In genomic region chr17:20993863-20994778, GRCh38 we compare ENCODE assay signal across 18 cellular contexts. TPM values are rescaled to one million over a fixed set of nuclear protein-coding genes. Genes with fewer than 3 reads are reported as not detected.
DNase-seq lines count a peak whose midpoint lies in the region; ATAC-seq, FAIRE-seq and TF ChIP-seq lines count a peak whose summit lies in the region.
"Had no signal": no experiment of that assay in that cellular context is flagged by ENCODE, and none has a peak within 500 bp of the region (broad histone marks: within the 10 kb centered on the region; RNA-seq: fewer than 3 reads in every experiment).

No MANE protein-coding gene starts in this region.

- H4K20me1 ChIP-seq in HepG2 (ENCODE audit: insufficient read depth, low read length): peaks cover 8% of the 10 kb centered on the region

- no peaks in the 10 kb centered on the region for H3K79me2 ChIP-seq in HepG2 (ENCODE audit: insufficient read depth, low read length)

- no peak overlapping the region for H3K4me2 ChIP-seq in HepG2 (ENCODE audit: low read depth, low read length)
- H3K4me2 ChIP-seq in neuronal stem cell (ENCODE audit: insufficient read depth, low read length, poor library complexity, severe bottlenecking): no peak overlapping the region

- H2BK5ac ChIP-seq in neuronal stem cell (ENCODE audit: low read length): peak overlapping the region; percentile 42

- no peak overlapping the region for H3K4ac ChIP-seq in neuronal stem cell (ENCODE audit: low read length)

- in situ Hi-C loops in HepG2 (cut with HindIII; ENCODE audit: extremely low pct_ligation_motif_present, low pct_unique_long_range_greater_than_20kb): no loop called here

- WGBS in HepG2 (ENCODE audit: low lambda C conversion rate): 77% methylated on average over 6 of the region's 18 CpGs
- WGBS in right lobe of liver (ENCODE audit: insufficient coverage, low coverage, low lambda C conversion rate, missing lambda C conversion rate): 80% methylated on average over 1 of the region's 18 CpGs
- WGBS in neuronal stem cell (ENCODE audit: extremely low coverage in 2 of 2, insufficient read length in 2 of 2, insufficient replicate concordance in 1 of 2), 2 donors: no CpG with 5 or more reads among the region's 18 CpGs

- ATAC-seq in HepG2 (no peak), right lobe of liver (no peak), HG03571 (IDR thresholded peaks at IDR 0.05; ENCODE audit: unreplicated experiment) (no peak)

- peak overlapping the region; percentile 58 for H3K14ac ChIP-seq in neuronal stem cell (ENCODE audit: low read length)

- peak overlapping the region; percentile 17 for H2BK15ac ChIP-seq in neuronal stem cell (ENCODE audit: low read length)

- peaks cover 0 to 1% of the 10 kb centered on the region in 2 experiments; a peak in 1 of 5 replicates for H3K36me3 ChIP-seq in HepG2 (replicated peaks in 1 of 2; ENCODE audit: control insufficient read depth in 1 of 2, insufficient read depth in 2 of 2, low read length in 2 of 2)
- H3K36me3 ChIP-seq in right lobe of liver: no peaks in the 10 kb centered on the region
- H3K36me3 ChIP-seq in kidney (ENCODE audit: control insufficient read depth in 1 of 2, insufficient read depth in 2 of 2, low read length in 2 of 2): no peaks in the 10 kb centered on the region
- peaks cover 4 to 24% of the 10 kb centered on the region in 2 donors for H3K36me3 ChIP-seq in neuronal stem cell (replicated peaks in 1 of 2; ENCODE audit: control insufficient read depth in 2 of 2, insufficient read depth in 2 of 2, low read length in 2 of 2)

- no peak overlapping the region for H2BK120ac ChIP-seq in neuronal stem cell (ENCODE audit: low read depth, low read length)

- H3K79me1 ChIP-seq in neuronal stem cell (ENCODE audit: low read depth, low read length): no peaks in the 10 kb centered on the region

- intact Hi-C loops in HepG2 (cut with micrococcal nuclease; ENCODE audit: unreplicated experiment) (loop anchor here (1.0 to 5.0 kb wide), 2 partner anchors 50 to 127 kb away; no protein-coding TSS in a partner anchor), right lobe of liver (cut with DNase I) (loop anchor here (5.0 to 10.0 kb wide), 3 partner anchors 47 to 769 kb away; no protein-coding TSS in a partner anchor), kidney (cut with DNase I) (no loop called here)

- H3K9me3 ChIP-seq in HepG2 (ENCODE audit: low read length) (no peaks in the 10 kb centered on the region), right lobe of liver (no peaks in the 10 kb centered on the region), kidney (ENCODE audit: control insufficient read depth in 1 of 2, low read length in 2 of 2) (no peaks in the 10 kb centered on the region), neuronal stem cell (replicated peaks in 1 of 2; ENCODE audit: control insufficient read depth in 2 of 2, insufficient read depth in 1 of 2, low read depth in 1 of 2, low read length in 2 of 2) (no peaks in the 10 kb centered on the region)
- H3K9me3 ChIP-seq: body of pancreas had no signal

- H3K27me3 ChIP-seq in HepG2 (ENCODE audit: control insufficient read depth in 1 of 2, insufficient read depth in 2 of 2, low read length in 2 of 2) (no peaks in the 10 kb centered on the region), right lobe of liver (no peaks in the 10 kb centered on the region), neuronal stem cell (ENCODE audit: control insufficient read depth in 3 of 3, insufficient read depth in 3 of 3, low read depth in 1 of 3, low read length in 3 of 3) (no peaks in the 10 kb centered on the region)
- H3K27me3 ChIP-seq: body of pancreas had no signal

- peak overlapping the region; percentile 41 for H3K18ac ChIP-seq in neuronal stem cell (ENCODE audit: low read length)

- DNase-seq in HepG2 (ENCODE audit: low spot score): no peak
- no peak for DNase-seq in right lobe of liver
- DNase-seq in kidney: peak; percentile 73
- DNase-seq in neuronal stem cell (ENCODE audit: low spot score): no peak
- DNase-seq in T1000 (lab: John Stamatoyannopoulos, UW): no peak
- no peak for DNase-seq in NCI-H524 (lab: John Stamatoyannopoulos, UW)
- DNase-seq in NCI-H1092 treated with DMSO at 0.1 percent for 48 hours (lab: John Stamatoyannopoulos, UW): no peak
- DNase-seq: activated CD4-positive, alpha-beta T cell treated with anti-CD3 and anti-CD28 coated beads for 1 hour; activated naive CD8-positive, alpha-beta T cell treated with anti-CD3 and anti-CD28 coated beads, Interleukin-2, amount 10 ng/mL, durations not matched to agents 7 days and 5 days; CD4-positive, CD25-positive, alpha-beta regulatory T cell; GDM1; HFFc6; MM.1S; NCI-H1436 treated with DMSO at 0.1 percent for 48 hours; stimulated activated CD4-positive, alpha-beta T cell treated with anti-CD3 and anti-CD28 coated beads, Interleukin-12 subunit alpha, Interleukin-12 subunit beta, amount 100 ng/mL, for 4 hours had no signal

- H3K23ac ChIP-seq in neuronal stem cell (ENCODE audit: low read depth, low read length, poor library complexity): peak overlapping the region; percentile 39

- H3K4me1 ChIP-seq in HepG2 (ENCODE audit: insufficient read depth, low read length) (peaks cover 32% of the 10 kb centered on the region), right lobe of liver (no peaks in the 10 kb centered on the region), kidney (ENCODE audit: control insufficient read depth in 1 of 2, insufficient read depth in 1 of 2, low read depth in 1 of 2, low read length in 2 of 2) (peaks cover 0 to 8% of the 10 kb centered on the region in 2 donors), neuronal stem cell (ENCODE audit: control insufficient read depth in 2 of 2, insufficient read depth in 1 of 2, low read depth in 1 of 2, low read length in 2 of 2) (peaks cover 6 to 14% of the 10 kb centered on the region in 2 donors)

- BruUV-seq in HepG2 (replicated peaks; lab: Mats Ljungman, UMichigan): no TSS peak

- no peak for TF ChIP-seq POLR2A in HepG2 (IDR thresholded peaks at IDR 0.05; ENCODE audit: insufficient read depth in 1 of 2, low read depth in 2 of 2, low read length in 2 of 2)
- TF ChIP-seq POLR2A in right lobe of liver (IDR thresholded peaks at IDR 0.05): no peak

- no peak for TF ChIP-seq RAD21 in HepG2 (CRISPR knock-in tag; IDR thresholded peaks at IDR 0.05)

- H4K8ac ChIP-seq in neuronal stem cell (ENCODE audit: low read depth, low read length): no peak overlapping the region

- CTCF ChIA-PET in HepG2 (lab: Yijun Ruan, JAX; ENCODE audit: low intra/inter-chr PET ratio, low total read pairs): no interaction called here

- POLR2A ChIA-PET in HepG2 (lab: Yijun Ruan, JAX): interaction anchor here (1.4 kb wide), 1 partner anchor 49 kb away, joined by 4 read pairs; the partner anchor contains the start of gene USP22

- peak overlapping the region; percentile 48 for H2BK12ac ChIP-seq in neuronal stem cell (ENCODE audit: low read length)

- H2AFZ ChIP-seq in HepG2 (ENCODE audit: low read length): no peak overlapping the region
- no peak overlapping the region for H2AFZ ChIP-seq in neuronal stem cell (ENCODE audit: low read length)

- no peak for TF ChIP-seq EP300 in HepG2 (IDR thresholded peaks at IDR 0.05; ENCODE audit: low read depth in 2 of 2, low read length in 2 of 2)
- TF ChIP-seq EP300 in HepG2 (CRISPR knock-in tag; IDR thresholded peaks at IDR 0.05; ENCODE audit: borderline replicate concordance): no peak

- H3K9ac ChIP-seq in HepG2 (ENCODE audit: insufficient read depth, low read depth, low read length) (no peak overlapping the region), kidney (ENCODE audit: low read length in 2 of 2) (no peak overlapping the region), neuronal stem cell (ENCODE audit: low read depth, low read length, poor library complexity) (peak overlapping the region; percentile 24)

- H3K27ac ChIP-seq in HepG2 (ENCODE audit: extremely low read length, insufficient read depth, low read length) (no peak overlapping the region), right lobe of liver (no peak overlapping the region), kidney (ENCODE audit: low read depth in 2 of 2, low read length in 2 of 2) (no peak overlapping the region), neuronal stem cell (replicated peaks; ENCODE audit: low read length) (no peak overlapping the region)
- H3K27ac ChIP-seq: epithelial cell of prostate had no signal

- peak overlapping the region; percentile 83 for H2AK5ac ChIP-seq in neuronal stem cell (ENCODE audit: low read depth, low read length)

- FAIRE-seq in HepG2 (lab: Jason Lieb, UNC) (no peak), kidney (lab: Jason Lieb, UNC) (no peak)

- H3K4me3 ChIP-seq in HepG2 (replicated peaks in 1 of 3; ENCODE audit: insufficient read depth in 1 of 3, low read depth in 2 of 3, low read length in 3 of 3): no peak overlapping the region
- no peak overlapping the region for H3K4me3 ChIP-seq in right lobe of liver
- no peak overlapping the region for H3K4me3 ChIP-seq in kidney (ENCODE audit: low read length in 2 of 2)
- H3K4me3 ChIP-seq in neuronal stem cell (ENCODE audit: low read length in 2 of 2): no peak overlapping the region
- H3K4me3 ChIP-seq: body of pancreas had no signal

- no peak overlapping the region for H4K91ac ChIP-seq in neuronal stem cell (ENCODE audit: low read depth, low read length, poor library complexity)

- TF ChIP-seq CTCF in HepG2 (CRISPR knock-in tag; IDR thresholded peaks at IDR 0.05) (no peak), right lobe of liver (IDR thresholded peaks at IDR 0.05) (no peak), kidney (IDR thresholded peaks at IDR 0.05; ENCODE audit: borderline replicate concordance, extremely low read depth, insufficient read depth) (no peak)

RNA-seq across cellular contexts. Expression of gene USP22, which starts 48.7 kb away (rescaled TPM):
- total RNA-seq in HepG2 (2016; rRNA removed; fragmentation: Illumina TruSeq; extraction: Trizol): 130 and 131 TPM in 2 replicates
- total RNA-seq in HepG2 (2016; cell fraction: cytosol; rRNA removed; fragmentation: Illumina TruSeq; extraction: Trizol; ENCODE audit: low read depth): 17.2 and 17.3 TPM in 2 replicates
- total RNA-seq in HepG2 (2016; cell fraction: insoluble cytoplasmic fraction; rRNA removed; fragmentation: Illumina TruSeq; extraction: Trizol): 119 and 130 TPM in 2 replicates
- 54.1 and 54.4 TPM in 2 replicates for total RNA-seq in HepG2 (2016; cell fraction: membrane; rRNA removed; fragmentation: Illumina TruSeq; extraction: Trizol)
- 79.5 and 96.3 TPM in 2 replicates for total RNA-seq in HepG2 (2016; cell fraction: nucleus; rRNA removed; fragmentation: Illumina TruSeq; extraction: Trizol)
- polyA plus RNA-seq in HepG2 (2011; rRNA removed): 98.0 and 124 TPM in 2 replicates
- 56.8 and 60.3 TPM in 2 replicates for polyA plus RNA-seq in HepG2 (2011; cell fraction: cytosol; rRNA removed)
- polyA plus RNA-seq in HepG2 (2011; cell fraction: nucleus; rRNA removed): 126 and 139 TPM in 2 replicates
- polyA plus RNA-seq in HepG2 (2012): 65.0 and 69.3 TPM in 2 replicates
- 4.2 and 4.5 TPM in 2 replicates for polyA plus RNA-seq in HepG2 (2016; cell fraction: cytosol; fragmentation: Illumina TruSeq; extraction: Trizol; ENCODE audit: low read depth)
- 65.3 and 91.2 TPM in 2 replicates for polyA plus RNA-seq in HepG2 (2016; cell fraction: insoluble cytoplasmic fraction; fragmentation: Illumina TruSeq; extraction: Trizol; ENCODE audit: low read depth)
- polyA plus RNA-seq in HepG2 (2016; cell fraction: membrane; fragmentation: Illumina TruSeq; extraction: Trizol; ENCODE audit: low read depth): 18.3 and 19.5 TPM in 2 replicates
- 101 and 103 TPM in 2 replicates for polyA plus RNA-seq in HepG2 (2016; cell fraction: nucleus; fragmentation: Illumina TruSeq; extraction: Trizol; ENCODE audit: insufficient read depth, low read depth)
- 337 and 421 TPM in 2 replicates for polyA minus RNA-seq in HepG2 (2011; rRNA and poly(A)+ RNA removed; ENCODE audit: low replicate concordance)
- 104 and 120 TPM in 2 replicates for polyA minus RNA-seq in HepG2 (2011; cell fraction: cytosol; rRNA and poly(A)+ RNA removed)
- polyA minus RNA-seq in HepG2 (2011; cell fraction: nucleus; rRNA and poly(A)+ RNA removed): 71.7 and 94.2 TPM in 2 replicates
- total RNA-seq in right lobe of liver: 10 to 100 TPM; 69.8 to 81.2 (median 77.7) TPM
- 176 TPM for total RNA-seq in kidney
- polyA plus RNA-seq in kidney (ENCODE audit: insufficient read depth, low read depth, low replicate concordance): 47.8 TPM
- polyA plus RNA-seq in neuronal stem cell (2013, experiment 1 of 2): 144 TPM
- 140 TPM for polyA plus RNA-seq in neuronal stem cell (2013, experiment 2 of 2)
